ENCODE assay signal across 22 cellular contexts in the genomic region with DNA sequence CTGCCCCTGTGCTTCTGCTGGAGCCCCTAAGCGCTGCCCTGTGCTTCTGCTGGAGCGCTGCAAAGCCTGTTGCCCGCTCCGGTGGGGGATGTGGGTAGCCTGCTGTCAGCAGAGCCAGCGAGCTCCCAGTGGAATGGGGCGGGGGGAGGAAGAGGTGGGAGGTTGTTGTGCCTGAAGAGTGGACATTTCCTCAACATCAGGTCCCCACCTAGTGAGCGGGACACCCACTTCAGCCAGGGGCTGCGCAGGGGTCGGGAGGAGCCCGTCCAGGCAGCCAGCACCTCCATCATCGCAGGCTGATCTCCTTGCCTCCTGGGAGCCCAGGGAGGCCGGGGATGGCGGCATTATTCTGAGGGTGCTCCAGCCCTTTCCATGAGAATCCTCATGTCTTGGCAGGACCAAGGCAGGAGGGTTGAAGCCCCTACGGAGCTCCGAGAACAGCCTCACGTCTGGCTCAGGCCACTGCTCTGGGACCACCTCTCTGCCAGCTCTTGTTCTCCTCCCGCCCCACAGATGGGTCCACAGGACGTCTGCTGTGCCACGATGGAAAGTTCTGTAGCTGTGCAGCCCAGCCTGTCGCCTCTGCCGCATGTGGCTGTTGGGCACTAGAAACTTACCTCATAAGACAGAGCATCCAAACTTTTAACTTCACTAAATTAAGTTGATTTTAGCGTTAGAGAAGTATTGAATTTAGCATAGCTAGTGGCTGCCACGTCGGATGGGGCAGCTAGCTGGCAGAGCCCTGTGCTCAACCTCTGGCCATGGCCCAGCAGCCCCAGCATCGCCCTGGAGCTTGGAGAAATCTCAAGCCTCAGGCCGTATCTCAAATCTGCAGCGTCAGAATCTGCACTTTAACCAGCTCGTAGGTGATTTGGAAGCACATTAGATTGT. TPM values are rescaled to one million over a fixed set of nuclear protein-coding genes. Genes with fewer than 3 reads are reported as not detected.
"Had no signal": no experiment of that assay in that cellular context is flagged by ENCODE, and none has a peak within 500 bp of the region (broad histone marks: within the 10 kb centered on the region; RNA-seq: fewer than 3 reads in every experiment).

No MANE protein-coding gene starts in this region.

- H3K4me3 ChIP-seq: gastroesophageal sphincter, heart left ventricle, tibial nerve, uterus had no signal

- H3K27ac Mint-ChIP-seq: activated B cell treated with CpG ODN at 0.5 μM for 24 hours; activated CD4-positive, alpha-beta memory T cell treated with anti-CD3 and anti-CD28 coated beads, Interleukin-2, amount 10 ng/mL, durations not matched to agents 7 days and 5 days; activated CD8-positive, alpha-beta memory T cell treated with anti-CD3 and anti-CD28 coated beads, Interleukin-2, amount 10 ng/mL, durations not matched to agents 7 days and 5 days; activated naive CD8-positive, alpha-beta T cell treated with anti-CD3 and anti-CD28 coated beads, Interleukin-2, amount 10 ng/mL, durations not matched to agents 7 days and 5 days; activated T-helper 17 cell treated with anti-CD3 and anti-CD28 coated beads, Interleukin-2, amount 50 U/mL, for 72 hours; stimulated activated naive CD8-positive, alpha-beta T cell treated with anti-CD3 and anti-CD28 coated beads, Interleukin-15, Interleukin-2, amounts not matched to agents 100 ng/mL and 50 ng/mL, for 24 hours had no signal

- H3K27me3 ChIP-seq: gastroesophageal sphincter, heart left ventricle, tibial nerve, uterus had no signal

- H3K9me3 ChIP-seq: gastroesophageal sphincter, heart left ventricle, neutrophil, tibial nerve, uterus had no signal

- H3K27ac ChIP-seq: gastroesophageal sphincter, heart left ventricle, neutrophil, parathyroid adenoma, uterus had no signal

- H3K4me1 ChIP-seq: uterus had no signal

- H3K9ac ChIP-seq: parathyroid adenoma had no signal

- H3K9me3 Mint-ChIP-seq: activated B cell treated with CpG ODN at 0.5 μM for 24 hours; activated naive CD8-positive, alpha-beta T cell treated with anti-CD3 and anti-CD28 coated beads, Interleukin-2, amount 10 ng/mL, durations not matched to agents 7 days and 5 days; stimulated activated naive CD8-positive, alpha-beta T cell treated with anti-CD3 and anti-CD28 coated beads, Interleukin-15, Interleukin-2, amounts not matched to agents 100 ng/mL and 50 ng/mL, for 24 hours had no signal

- H3K4me3 Mint-ChIP-seq: activated B cell treated with CpG ODN at 0.5 μM for 24 hours; activated CD4-positive, alpha-beta memory T cell treated with anti-CD3 and anti-CD28 coated beads, Interleukin-2, amount 10 ng/mL, durations not matched to agents 7 days and 5 days; activated CD8-positive, alpha-beta memory T cell treated with anti-CD3 and anti-CD28 coated beads, Interleukin-2, amount 10 ng/mL, durations not matched to agents 7 days and 5 days; activated naive CD8-positive, alpha-beta T cell treated with anti-CD3 and anti-CD28 coated beads, Interleukin-2, amount 10 ng/mL, durations not matched to agents 7 days and 5 days; activated T-helper 17 cell treated with anti-CD3 and anti-CD28 coated beads, Interleukin-2, amount 50 U/mL, for 72 hours; stimulated activated naive CD8-positive, alpha-beta T cell treated with anti-CD3 and anti-CD28 coated beads, Interleukin-15, Interleukin-2, amounts not matched to agents 100 ng/mL and 50 ng/mL, for 24 hours had no signal

- H3K36me3 Mint-ChIP-seq: activated CD8-positive, alpha-beta memory T cell treated with anti-CD3 and anti-CD28 coated beads, Interleukin-2, amount 10 ng/mL, durations not matched to agents 7 days and 5 days; activated naive CD8-positive, alpha-beta T cell treated with anti-CD3 and anti-CD28 coated beads, Interleukin-2, amount 10 ng/mL, durations not matched to agents 7 days and 5 days had no signal

- DNase-seq: activated B cell treated with CpG ODN at 0.5 μM for 24 hours; activated CD4-positive, alpha-beta memory T cell treated with anti-CD3 and anti-CD28 coated beads, Interleukin-2, amount 10 ng/mL, durations not matched to agents 7 days and 5 days; activated CD4-positive, alpha-beta T cell treated with anti-CD3 and anti-CD28 coated beads for 48 hours; activated CD8-positive, alpha-beta memory T cell treated with anti-CD3 and anti-CD28 coated beads, Interleukin-2, amount 10 ng/mL, durations not matched to agents 7 days and 5 days; activated naive CD4-positive, alpha-beta T cell treated with Interleukin-2 at 50 U/mL for 16 hours; activated naive CD8-positive, alpha-beta T cell treated with anti-CD3 and anti-CD28 coated beads, Interleukin-2, amount 10 ng/mL, durations not matched to agents 7 days and 5 days; effector CD4-positive, alpha-beta T cell; kidney; mammary epithelial cell; stimulated activated CD4-positive, alpha-beta T cell treated with anti-CD3 and anti-CD28 coated beads, Interleukin-12 subunit alpha, Interleukin-12 subunit beta, amount 100 ng/mL, for 4 hours; stimulated activated CD4-positive, alpha-beta T cell treated with anti-CD3 and anti-CD28 coated beads, Interleukin-1b, Interleukin-23, amount 100 ng/mL, for 48 hours; uterus had no signal

- H3K36me3 ChIP-seq: gastroesophageal sphincter, heart left ventricle, neutrophil, tibial nerve, uterus had no signal

- H3K27me3 Mint-ChIP-seq: activated CD4-positive, alpha-beta memory T cell treated with anti-CD3 and anti-CD28 coated beads, Interleukin-2, amount 10 ng/mL, durations not matched to agents 7 days and 5 days; activated CD8-positive, alpha-beta memory T cell treated with anti-CD3 and anti-CD28 coated beads, Interleukin-2, amount 10 ng/mL, durations not matched to agents 7 days and 5 days; activated naive CD8-positive, alpha-beta T cell treated with anti-CD3 and anti-CD28 coated beads, Interleukin-2, amount 10 ng/mL, durations not matched to agents 7 days and 5 days; activated T-helper 17 cell treated with anti-CD3 and anti-CD28 coated beads, Interleukin-2, amount 50 U/mL, for 72 hours; stimulated activated naive CD8-positive, alpha-beta T cell treated with anti-CD3 and anti-CD28 coated beads, Interleukin-15, Interleukin-2, amounts not matched to agents 100 ng/mL and 50 ng/mL, for 24 hours had no signal

- ATAC-seq: activated CD8-positive, alpha-beta memory T cell treated with anti-CD3 and anti-CD28 coated beads, Interleukin-2, amount 10 ng/mL, durations not matched to agents 7 days and 5 days; activated T-helper 17 cell treated with anti-CD3 and anti-CD28 coated beads, Interleukin-2, amount 50 U/mL, for 72 hours; gastroesophageal sphincter had no signal

- H2AFZ ChIP-seq: parathyroid adenoma had no signal

RNA-seq across cellular contexts. Expression of gene ALLC, which starts 1.9 kb away (rescaled TPM):
- total RNA-seq: activated B cell treated with CpG ODN at 0.5 μM for 24 hours; activated CD4-positive, alpha-beta memory T cell treated with anti-CD3 and anti-CD28 coated beads, Interleukin-2, amount 10 ng/mL, durations not matched to agents 7 days and 5 days; activated CD8-positive, alpha-beta memory T cell treated with anti-CD3 and anti-CD28 coated beads, Interleukin-2, amount 10 ng/mL, durations not matched to agents 7 days and 5 days; activated naive CD8-positive, alpha-beta T cell treated with anti-CD3 and anti-CD28 coated beads, Interleukin-2, amount 10 ng/mL, durations not matched to agents 7 days and 5 days; activated T-helper 17 cell treated with anti-CD3 and anti-CD28 coated beads, Interleukin-2, amount 50 U/mL, for 72 hours; cerebellum; gastroesophageal sphincter; heart left ventricle; kidney; mammary epithelial cell; mononuclear cell; uterus had no signal
- polyA plus RNA-seq: heart left ventricle, mammary epithelial cell had no signal

RNA-seq across cellular contexts. Expression of gene DCDC2C, which starts 47.3 kb away (rescaled TPM):
- total RNA-seq: activated B cell treated with CpG ODN at 0.5 μM for 24 hours; activated CD4-positive, alpha-beta memory T cell treated with anti-CD3 and anti-CD28 coated beads, Interleukin-2, amount 10 ng/mL, durations not matched to agents 7 days and 5 days; activated CD8-positive, alpha-beta memory T cell treated with anti-CD3 and anti-CD28 coated beads, Interleukin-2, amount 10 ng/mL, durations not matched to agents 7 days and 5 days; activated naive CD8-positive, alpha-beta T cell treated with anti-CD3 and anti-CD28 coated beads, Interleukin-2, amount 10 ng/mL, durations not matched to agents 7 days and 5 days; activated T-helper 17 cell treated with anti-CD3 and anti-CD28 coated beads, Interleukin-2, amount 50 U/mL, for 72 hours; cerebellum; heart left ventricle; kidney; left lobe of liver; mammary epithelial cell; mononuclear cell; uterus had no signal
- polyA plus RNA-seq: heart left ventricle, mammary epithelial cell had no signal
